ENCODE assay signal across 15 cellular contexts in the genomic region with DNA sequence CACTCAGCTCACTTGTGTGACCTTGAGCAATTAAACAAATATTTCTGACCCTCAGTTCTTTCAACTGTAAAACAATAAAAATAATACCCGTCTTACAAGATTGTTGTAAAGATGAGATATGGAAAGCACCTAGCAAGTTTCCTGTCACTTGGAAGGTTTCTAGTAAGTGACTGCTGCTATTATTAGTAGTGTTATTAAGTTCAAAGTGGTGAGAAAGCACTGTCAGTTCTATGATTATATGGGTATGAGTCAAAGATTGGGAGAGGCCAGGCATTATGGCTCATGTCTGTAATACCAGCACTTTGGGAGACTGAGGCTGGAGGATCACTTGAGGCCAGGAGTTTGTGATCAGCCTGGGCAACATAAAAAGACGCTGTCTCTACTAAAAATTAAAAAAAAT.
DNase-seq lines count a peak whose midpoint lies in the region; ATAC-seq and TF ChIP-seq lines count a peak whose summit lies in the region.
"Had no signal": no experiment of that assay in that cellular context is flagged by ENCODE, and none has a peak within 500 bp of the region (broad histone marks: within the 10 kb centered on the region; RNA-seq: fewer than 3 reads in every experiment).

No MANE protein-coding gene starts in this region.

- DNase-seq in GM12865 (ENCODE audit: low read depth) (peak; percentile 49), foreskin keratinocyte (no peak), NCI-H1417 (lab: John Stamatoyannopoulos, UW) (no peak)
- DNase-seq in stimulated activated effector memory CD8-positive, alpha-beta T cell treated with anti-CD3 and anti-CD28 coated beads, Interleukin-12 subunit alpha, Interleukin-12 subunit beta, amount 100 ng/mL, for 72 hours (ENCODE audit: low spot score in 2 of 2): no peak
- no peak for DNase-seq in activated CD8-positive, alpha-beta T cell treated with anti-CD3 and anti-CD28 coated beads for 36 hours
- DNase-seq: DMS 273 treated with DMSO at 0.1 percent for 48 hours, IMR-90, Kasumi-1, NCI-H2107, NCI-H226, NCI-H69, SK-N-SH had no signal

- no peak overlapping the region for H3K4me3 Mint-ChIP-seq in stimulated activated effector memory CD8-positive, alpha-beta T cell treated with anti-CD3 and anti-CD28 coated beads, Interleukin-12 subunit alpha, Interleukin-12 subunit beta, amount 100 ng/mL, for 72 hours
- no peak overlapping the region for H3K4me3 Mint-ChIP-seq in activated CD8-positive, alpha-beta T cell treated with anti-CD3 and anti-CD28 coated beads for 36 hours

- intact Hi-C loops in activated CD8-positive, alpha-beta T cell treated with anti-CD3 and anti-CD28 coated beads for 36 hours (cut with micrococcal nuclease): no loop called here

- POLR2A ChIA-PET in activated CD8-positive, alpha-beta T cell treated with anti-CD3 and anti-CD28 coated beads for 36 hours (lab: Charles Lee): no interaction called here

- H3K27me3 ChIP-seq in foreskin keratinocyte: no peaks in the 10 kb centered on the region

- ATAC-seq in HG02610 (IDR thresholded peaks at IDR 0.05; ENCODE audit: unreplicated experiment) (peak; percentile 54), foreskin keratinocyte (peak; percentile 48), HG02571 (IDR thresholded peaks at IDR 0.05; ENCODE audit: unreplicated experiment) (no peak)
- ATAC-seq in stimulated activated effector memory CD8-positive, alpha-beta T cell treated with anti-CD3 and anti-CD28 coated beads, Interleukin-12 subunit alpha, Interleukin-12 subunit beta, amount 100 ng/mL, for 72 hours: peak; percentile 47
- no peak for ATAC-seq in activated CD8-positive, alpha-beta T cell treated with anti-CD3 and anti-CD28 coated beads for 36 hours

- peaks cover 6% of the 10 kb centered on the region for H3K4me1 Mint-ChIP-seq in stimulated activated effector memory CD8-positive, alpha-beta T cell treated with anti-CD3 and anti-CD28 coated beads, Interleukin-12 subunit alpha, Interleukin-12 subunit beta, amount 100 ng/mL, for 72 hours
- no peaks in the 10 kb centered on the region for H3K4me1 Mint-ChIP-seq in activated CD8-positive, alpha-beta T cell treated with anti-CD3 and anti-CD28 coated beads for 36 hours (ENCODE audit: low read depth)

- no peak for TF ChIP-seq CTCF in GM12865 (IDR thresholded peaks at IDR 0.05; ENCODE audit: insufficient read depth, low read depth, low read length, missing control alignments)
- TF ChIP-seq CTCF in foreskin keratinocyte (conservative IDR thresholded peaks at IDR 0.05): no peak
- TF ChIP-seq CTCF in activated CD8-positive, alpha-beta T cell treated with anti-CD3 and anti-CD28 coated beads for 36 hours (IDR thresholded peaks at IDR 0.05): no peak

- no peak overlapping the region for H3K27ac ChIP-seq in foreskin keratinocyte

- no peaks in the 10 kb centered on the region for H3K4me1 ChIP-seq in foreskin keratinocyte
- H3K4me1 ChIP-seq: HAP-1 had no signal

- CTCF ChIA-PET in activated CD8-positive, alpha-beta T cell treated with anti-CD3 and anti-CD28 coated beads for 36 hours (lab: Charles Lee): no interaction called here

- no peak overlapping the region for H3K4me3 ChIP-seq in GM12865 (ENCODE audit: low read depth, low read length)
- H3K4me3 ChIP-seq: HAP-1 had no signal

- no peaks in the 10 kb centered on the region for H3K36me3 Mint-ChIP-seq in stimulated activated effector memory CD8-positive, alpha-beta T cell treated with anti-CD3 and anti-CD28 coated beads, Interleukin-12 subunit alpha, Interleukin-12 subunit beta, amount 100 ng/mL, for 72 hours
- no peaks in the 10 kb centered on the region for H3K36me3 Mint-ChIP-seq in activated CD8-positive, alpha-beta T cell treated with anti-CD3 and anti-CD28 coated beads for 36 hours (ENCODE audit: low read depth)

- no peak overlapping the region for H3K27ac Mint-ChIP-seq in stimulated activated effector memory CD8-positive, alpha-beta T cell treated with anti-CD3 and anti-CD28 coated beads, Interleukin-12 subunit alpha, Interleukin-12 subunit beta, amount 100 ng/mL, for 72 hours
- H3K27ac Mint-ChIP-seq in activated CD8-positive, alpha-beta T cell treated with anti-CD3 and anti-CD28 coated beads for 36 hours: no peak overlapping the region

- peaks cover 4% of the 10 kb centered on the region for H3K27me3 Mint-ChIP-seq in activated CD8-positive, alpha-beta T cell treated with anti-CD3 and anti-CD28 coated beads for 36 hours

- H3K9me3 Mint-ChIP-seq in stimulated activated effector memory CD8-positive, alpha-beta T cell treated with anti-CD3 and anti-CD28 coated beads, Interleukin-12 subunit alpha, Interleukin-12 subunit beta, amount 100 ng/mL, for 72 hours: peaks cover 4% of the 10 kb centered on the region
- H3K9me3 Mint-ChIP-seq in activated CD8-positive, alpha-beta T cell treated with anti-CD3 and anti-CD28 coated beads for 36 hours: peaks cover 2% of the 10 kb centered on the region

Comparison
In these comparisons a context has a peak if more than half of its experiments do, and no peak if none do; other contexts are left out.
1. ATAC-seq: peak in HG02610 (single experiment), foreskin keratinocyte (single experiment) and stimulated activated effector memory CD8-positive, alpha-beta T cell treated with anti-CD3 and anti-CD28 coated beads, Interleukin-12 subunit alpha, Interleukin-12 subunit beta, amount 100 ng/mL, for 72 hours (single experiment); none in activated CD8-positive, alpha-beta T cell treated with anti-CD3 and anti-CD28 coated beads for 36 hours (single experiment) and HG02571 (single experiment).